33 cellular contexts compared by ENCODE assay signal in the genomic region with DNA sequence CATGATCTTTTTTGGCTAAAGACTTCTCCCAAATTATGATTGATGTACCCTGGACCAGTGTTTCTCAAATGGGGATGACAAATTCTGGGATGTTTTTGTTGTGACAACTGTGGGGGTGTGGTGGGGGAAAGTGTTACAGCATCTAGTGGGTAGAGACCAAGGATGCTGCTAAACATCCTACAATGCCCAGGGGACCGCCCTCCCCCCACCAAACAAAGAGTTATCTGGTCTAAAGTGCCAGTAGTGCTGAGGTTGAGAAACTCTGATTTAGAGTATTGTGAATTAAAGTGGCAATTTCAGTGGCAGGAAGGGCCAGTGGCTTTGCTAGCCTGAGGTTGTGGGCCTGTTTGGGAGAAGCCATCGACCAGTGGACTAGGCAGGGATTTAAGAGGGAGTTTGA. TPM values are rescaled to one million over a fixed set of nuclear protein-coding genes. Genes with fewer than 3 reads are reported as not detected.
"Had no signal": no experiment of that assay in that cellular context is flagged by ENCODE, and none has a peak within 500 bp of the region (broad histone marks: within the 10 kb centered on the region; RNA-seq: fewer than 3 reads in every experiment).

No MANE protein-coding gene starts in this region.

- H3K27ac Mint-ChIP-seq: naive thymus-derived CD8-positive, alpha-beta T cell; nephron; stimulated activated naive B cell treated with anti-CD40 and anti-IgM and Interleukin-4, amounts not matched to agents 10 μg/mL and 1 μg/mL and 100 μg/mL, for 72 hours had no signal

- H3K4me3 Mint-ChIP-seq: naive thymus-derived CD8-positive, alpha-beta T cell; nephron; neural crest cell; stimulated activated naive B cell treated with anti-CD40 and anti-IgM and Interleukin-4, amounts not matched to agents 10 μg/mL and 1 μg/mL and 100 μg/mL, for 72 hours had no signal

- H3K4me3 ChIP-seq: hepatocyte, lower lobe of right lung, pancreas, prostate gland, skin epidermis, stomach, testis, thyroid gland, transverse colon, upper lobe of left lung, vagina had no signal

- H3K9me3 Mint-ChIP-seq: stimulated activated naive B cell treated with anti-CD40 and anti-IgM and Interleukin-4, amounts not matched to agents 10 μg/mL and 1 μg/mL and 100 μg/mL, for 72 hours had no signal

- H3K36me3 ChIP-seq: thyroid gland, transverse colon had no signal

- H3K4me1 Mint-ChIP-seq: nephron, neural crest cell had no signal

- DNase-seq: kidney glomerular epithelial cell; left cardiac atrium; left ventricle myocardium superior; lower lobe of right lung; mammary epithelial cell; mesenchymal stem cell; naive thymus-derived CD8-positive, alpha-beta T cell; occipital lobe; pancreas; retina; right cardiac atrium; stimulated activated CD4-positive, alpha-beta T cell treated with anti-CD3 and anti-CD28 coated beads, Interleukin-12 subunit alpha, Interleukin-12 subunit beta, amount 100 ng/mL, for 4 hours; stimulated activated CD4-positive, alpha-beta T cell treated with anti-CD3 and anti-CD28 coated beads, Interleukin-15, amount 100 ng/mL, for 24 hours; stimulated activated CD4-positive, alpha-beta T cell treated with anti-CD3 and anti-CD28 coated beads, Interleukin-2, amount 100 ng/mL, for 24 hours; stimulated activated CD4-positive, alpha-beta T cell treated with anti-CD3 and anti-CD28 coated beads, Interleukin-4, amount 100 ng/mL, for 1 hour; stimulated activated naive B cell treated with anti-CD40 and anti-IgM and Interleukin-4, amounts not matched to agents 10 μg/mL and 1 μg/mL and 100 μg/mL, for 72 hours; stimulated activated naive CD8-positive, alpha-beta T cell treated with anti-CD3 and anti-CD28 coated beads, Interleukin-15, Interleukin-2, amounts not matched to agents 100 U/mL and 50 U/mL, for 24 hours; stomach; testis; thyroid gland; transverse colon; upper lobe of left lung had no signal

- H3K27ac ChIP-seq: hepatocyte, lower lobe of right lung, neutrophil, pancreas, prostate gland, skin epidermis, stomach, testis, thyroid gland, transverse colon, upper lobe of left lung, vagina had no signal

- ATAC-seq: left cardiac atrium; left lobe of liver; left ventricle myocardium superior; lower lobe of right lung; naive thymus-derived CD8-positive, alpha-beta T cell; pancreas; right cardiac atrium; sciatic nerve; stimulated activated naive B cell treated with anti-CD40 and anti-IgM and Interleukin-4, amounts not matched to agents 10 μg/mL and 1 μg/mL and 100 μg/mL, for 72 hours; stimulated activated naive CD8-positive, alpha-beta T cell treated with anti-CD3 and anti-CD28 coated beads, Interleukin-15, Interleukin-2, amounts not matched to agents 100 U/mL and 50 U/mL, for 24 hours had no signal

- H3K9me3 ChIP-seq: lower lobe of right lung, neutrophil, pancreas, prostate gland, stomach, testis, thyroid gland, transverse colon, upper lobe of left lung, vagina had no signal

- H3K27me3 ChIP-seq: hepatocyte, neutrophil, pancreas, stomach, testis, thyroid gland, transverse colon, upper lobe of left lung, vagina had no signal

- H3K4me1 ChIP-seq: lower lobe of right lung, pancreas, prostate gland, stomach, testis, thyroid gland, transverse colon, upper lobe of left lung, vagina had no signal

RNA-seq across cellular contexts. Expression of a gene that starts 33.3 kb away (rescaled TPM):
- total RNA-seq: left cardiac atrium; left lobe of liver; left ventricle myocardium superior; lower lobe of right lung; mucosa of gallbladder; naive thymus-derived CD8-positive, alpha-beta T cell; neural crest cell; pancreas; prostate gland; right cardiac atrium; sciatic nerve; stomach had no signal
- polyA plus RNA-seq: hepatocyte; naive thymus-derived CD8-positive, alpha-beta T cell; pancreas; right cardiac atrium; urinary bladder had no signal
